28 cellular contexts compared by ENCODE assay signal in the genomic region with DNA sequence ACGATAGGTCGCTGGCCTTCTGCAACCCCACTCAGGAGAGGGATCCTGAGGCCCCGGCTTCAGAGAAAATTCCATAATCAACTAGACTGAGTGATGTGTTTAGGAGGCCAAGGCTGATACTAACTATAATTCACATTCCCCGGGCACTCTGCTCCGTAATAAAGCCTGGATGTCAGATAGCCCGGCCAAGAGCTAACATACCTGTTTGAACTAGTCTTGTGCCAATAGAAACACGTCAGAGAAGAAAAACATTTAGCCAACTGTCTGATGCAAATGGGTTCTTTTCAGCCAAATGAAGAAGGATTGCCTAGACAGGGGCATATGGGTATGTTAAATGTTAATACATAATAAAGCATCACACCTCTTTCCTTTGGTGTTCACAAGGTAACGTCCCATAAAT.
"Had no signal": no experiment of that assay in that cellular context is flagged by ENCODE, and none has a peak within 500 bp of the region (broad histone marks: within the 10 kb centered on the region; RNA-seq: fewer than 3 reads in every experiment).

No MANE protein-coding gene starts in this region.

- H3K36me3 ChIP-seq: left ventricle myocardium inferior, neural progenitor cell, neutrophil, ovary, stomach, thyroid gland, transverse colon, upper lobe of left lung, vagina had no signal

- DNase-seq: hypothalamus; immature natural killer cell; left ventricle myocardium inferior; naive thymus-derived CD8-positive, alpha-beta T cell; nephron progenitor cell; occipital lobe; ovary; retina; right cardiac atrium; stimulated activated CD4-positive, alpha-beta T cell treated with anti-CD3 and anti-CD28 coated beads, Interleukin-12 subunit alpha, Interleukin-12 subunit beta, amount 100 ng/mL, for 4 hours; stimulated activated CD4-positive, alpha-beta T cell treated with anti-CD3 and anti-CD28 coated beads, Interleukin-15, amount 100 ng/mL, for 24 hours; stimulated activated CD4-positive, alpha-beta T cell treated with anti-CD3 and anti-CD28 coated beads, Interleukin-2, amount 100 ng/mL, for 24 hours; stimulated activated CD4-positive, alpha-beta T cell treated with anti-CD3 and anti-CD28 coated beads, Interleukin-4, amount 100 ng/mL, for 1 hour; stimulated activated naive B cell treated with anti-CD40 and anti-IgM and Interleukin-4, amounts not matched to agents 10 μg/mL and 1 μg/mL and 100 μg/mL, for 72 hours; stimulated activated naive CD8-positive, alpha-beta T cell treated with anti-CD3 and anti-CD28 coated beads, Interleukin-15, Interleukin-2, amounts not matched to agents 100 U/mL and 50 U/mL, for 24 hours; stomach; testis; thyroid gland; transverse colon; upper lobe of left lung had no signal

- H3K27me3 Mint-ChIP-seq: stimulated activated naive B cell treated with anti-CD40 and anti-IgM and Interleukin-4, amounts not matched to agents 10 μg/mL and 1 μg/mL and 100 μg/mL, for 72 hours had no signal

- H3K9me3 ChIP-seq: left ventricle myocardium inferior, neutrophil, ovary, stomach, testis, thyroid gland, transverse colon, upper lobe of left lung, vagina had no signal

- H3K4me1 ChIP-seq: left ventricle myocardium inferior, neural progenitor cell, stomach, testis, transverse colon, upper lobe of left lung, vagina had no signal

- H3K4me3 Mint-ChIP-seq: immature natural killer cell; naive thymus-derived CD8-positive, alpha-beta T cell; nephron progenitor cell; neural progenitor cell; stimulated activated naive B cell treated with anti-CD40 and anti-IgM and Interleukin-4, amounts not matched to agents 10 μg/mL and 1 μg/mL and 100 μg/mL, for 72 hours had no signal

- ATAC-seq: naive thymus-derived CD8-positive, alpha-beta T cell; right cardiac atrium; sciatic nerve; stimulated activated naive B cell treated with anti-CD40 and anti-IgM and Interleukin-4, amounts not matched to agents 10 μg/mL and 1 μg/mL and 100 μg/mL, for 72 hours; stimulated activated naive CD8-positive, alpha-beta T cell treated with anti-CD3 and anti-CD28 coated beads, Interleukin-15, Interleukin-2, amounts not matched to agents 100 U/mL and 50 U/mL, for 24 hours had no signal

- H3K27ac ChIP-seq: left ventricle myocardium inferior, neural progenitor cell, neutrophil, ovary, skin epidermis, stomach, testis, transverse colon, upper lobe of left lung, vagina had no signal

- H2AFZ ChIP-seq: neural progenitor cell had no signal

- H3K27me3 ChIP-seq: neural progenitor cell, ovary, stomach, testis, thyroid gland, transverse colon, upper lobe of left lung, vagina had no signal

- H3K9me3 Mint-ChIP-seq: immature natural killer cell; nephron progenitor cell; neural progenitor cell; stimulated activated naive B cell treated with anti-CD40 and anti-IgM and Interleukin-4, amounts not matched to agents 10 μg/mL and 1 μg/mL and 100 μg/mL, for 72 hours had no signal

- FAIRE-seq: islet of Langerhans had no signal

- H3K36me3 Mint-ChIP-seq: immature natural killer cell; naive thymus-derived CD8-positive, alpha-beta T cell; neural progenitor cell; stimulated activated naive B cell treated with anti-CD40 and anti-IgM and Interleukin-4, amounts not matched to agents 10 μg/mL and 1 μg/mL and 100 μg/mL, for 72 hours had no signal

- H3K27ac Mint-ChIP-seq: immature natural killer cell; naive thymus-derived CD8-positive, alpha-beta T cell; nephron progenitor cell; neural progenitor cell; progenitor cell of endocrine pancreas; stimulated activated naive B cell treated with anti-CD40 and anti-IgM and Interleukin-4, amounts not matched to agents 10 μg/mL and 1 μg/mL and 100 μg/mL, for 72 hours had no signal

- H3K4me2 ChIP-seq: neural progenitor cell had no signal

- H3K4me1 Mint-ChIP-seq: immature natural killer cell; naive thymus-derived CD8-positive, alpha-beta T cell; stimulated activated naive B cell treated with anti-CD40 and anti-IgM and Interleukin-4, amounts not matched to agents 10 μg/mL and 1 μg/mL and 100 μg/mL, for 72 hours had no signal

- H3K4me3 ChIP-seq: left ventricle myocardium inferior, lung, neural progenitor cell, ovary, skin epidermis, stomach, testis, thyroid gland, transverse colon, upper lobe of left lung, vagina had no signal
